Comparison of ENCODE assay signal across 10 cellular contexts in the genomic region with DNA sequence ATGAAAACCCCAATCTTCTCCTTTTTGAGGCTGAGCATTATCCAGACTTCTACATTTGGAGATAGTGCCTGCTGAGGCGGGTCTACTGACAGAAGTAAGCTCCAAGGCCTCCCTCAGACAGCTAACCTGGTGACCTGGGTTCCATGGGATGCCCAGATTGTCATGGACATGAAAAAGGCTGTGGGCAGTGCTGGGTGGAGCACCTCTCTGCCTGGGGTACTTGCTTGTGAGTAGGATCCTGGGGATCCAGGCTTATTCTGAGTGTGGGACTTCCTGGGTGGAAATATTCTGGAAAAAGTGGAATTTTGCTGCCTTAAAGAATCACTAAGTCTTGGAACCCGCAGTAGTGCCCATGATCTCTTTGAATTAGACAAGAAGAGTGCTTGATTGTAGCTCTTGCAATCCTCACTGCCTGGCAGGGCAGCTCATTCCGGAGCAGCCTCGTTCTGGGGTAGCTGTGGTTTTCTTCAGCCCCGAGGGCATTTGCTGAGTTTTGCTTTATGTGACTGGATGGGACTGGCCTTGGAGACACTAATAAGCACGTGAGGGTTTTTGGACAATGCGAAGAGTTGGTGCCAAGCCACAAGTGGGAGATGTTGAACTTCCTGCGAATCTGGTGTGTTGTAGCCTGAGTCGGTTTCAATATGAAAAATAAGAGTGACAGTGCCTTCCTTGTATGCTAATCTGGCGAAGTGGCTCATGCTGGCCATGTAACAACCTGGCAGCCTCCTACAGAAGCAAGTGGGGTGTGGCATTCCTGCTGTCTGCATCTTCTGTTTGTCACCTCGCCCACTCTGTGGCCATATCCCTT. TPM values are rescaled to one million over a fixed set of nuclear protein-coding genes. Genes with fewer than 3 reads are reported as not detected.
DNase-seq lines count a peak whose midpoint lies in the region; ATAC-seq and TF ChIP-seq lines count a peak whose summit lies in the region.
"Had no signal": no experiment of that assay in that cellular context is flagged by ENCODE, and none has a peak within 500 bp of the region (broad histone marks: within the 10 kb centered on the region; RNA-seq: fewer than 3 reads in every experiment).

No MANE protein-coding gene starts in this region.

- no peak overlapping the region for H3K27ac Mint-ChIP-seq in stimulated activated naive B cell treated with anti-CD40 and anti-IgM and Interleukin-4, amounts not matched to agents 10 μg/mL and 1 μg/mL and 100 μg/mL, for 72 hours

- H3K27me3 Mint-ChIP-seq in stimulated activated naive B cell treated with anti-CD40 and anti-IgM and Interleukin-4, amounts not matched to agents 10 μg/mL and 1 μg/mL and 100 μg/mL, for 72 hours, result peaks cover 12 to 20% of the 10 kb centered on the region in 2 donors

- in situ Hi-C loops in GM13977 (cut with MboI; ENCODE audit: low pct_unique_long_range_greater_than_20kb, low sequenced_read_pairs, unreplicated experiment), result loop anchor here (25.0 kb wide), 1 partner anchor 906 kb away; no protein-coding TSS in a partner anchor

- peaks cover 17 to 21% of the 10 kb centered on the region in 2 donors for H3K4me1 Mint-ChIP-seq in stimulated activated naive B cell treated with anti-CD40 and anti-IgM and Interleukin-4, amounts not matched to agents 10 μg/mL and 1 μg/mL and 100 μg/mL, for 72 hours

- POLR2A ChIA-PET in RWPE1 (lab: Yijun Ruan, JAX; ENCODE audit: low non-redundant PET), result no interaction called here

- DNase-seq in GM13977 (ENCODE audit: low spot score), result no peak
- peak; percentile 14 for DNase-seq in RWPE1 (ENCODE audit: low spot score)
- DNase-seq in fibroblast of villous mesenchyme (ENCODE audit: low read depth), result peak; percentile 68
- DNase-seq in stimulated activated naive B cell treated with anti-CD40 and anti-IgM and Interleukin-4, amounts not matched to agents 10 μg/mL and 1 μg/mL and 100 μg/mL, for 72 hours, result peak; percentile 38
- no peak for DNase-seq in NCI-H1694 treated with DMSO at 0.1 percent for 48 hours (lab: John Stamatoyannopoulos, UW)
- no peak for DNase-seq in NK-92 (lab: John Stamatoyannopoulos, UW; ENCODE audit: unreplicated experiment)
- no peak for DNase-seq in activated CD4-positive, alpha-beta T cell treated with anti-CD3 and anti-CD28 coated beads, Interleukin-2, amount 50 U/mL, for 4 hours

- H3K27ac ChIP-seq in RWPE1, result peak overlapping the region; percentile 39
- H3K27ac ChIP-seq: vagina had no signal

- H3K4me3 Mint-ChIP-seq in stimulated activated naive B cell treated with anti-CD40 and anti-IgM and Interleukin-4, amounts not matched to agents 10 μg/mL and 1 μg/mL and 100 μg/mL, for 72 hours, result peak overlapping the region in 1 of 2 donors; percentile 15

- peak; percentile 70 for ATAC-seq in HG02763 (IDR thresholded peaks at IDR 0.05; ENCODE audit: unreplicated experiment)
- ATAC-seq in stimulated activated naive B cell treated with anti-CD40 and anti-IgM and Interleukin-4, amounts not matched to agents 10 μg/mL and 1 μg/mL and 100 μg/mL, for 72 hours (replicated peaks), result peak; percentile 85 to 87
- ATAC-seq: Panc1 had no signal

- peak; percentile 9 for TF ChIP-seq CTCF in GM13977 (IDR thresholded peaks at IDR 0.05; ENCODE audit: extremely low read depth, insufficient read depth, missing control alignments)
- no peak for TF ChIP-seq CTCF in RWPE1 (conservative IDR thresholded peaks at IDR 0.05; ENCODE audit: low read depth)
- TF ChIP-seq CTCF in fibroblast of villous mesenchyme (IDR thresholded peaks at IDR 0.05; ENCODE audit: insufficient read depth, low read depth, low read length), result no peak

- H3K4me3 ChIP-seq in fibroblast of villous mesenchyme (ENCODE audit: low read depth, low read length), result no peak overlapping the region
- H3K4me3 ChIP-seq: vagina had no signal

- peaks cover 2 to 7% of the 10 kb centered on the region in 2 donors for H3K36me3 Mint-ChIP-seq in stimulated activated naive B cell treated with anti-CD40 and anti-IgM and Interleukin-4, amounts not matched to agents 10 μg/mL and 1 μg/mL and 100 μg/mL, for 72 hours

- CTCF ChIA-PET in RWPE1 (lab: Yijun Ruan, JAX), result interaction anchor here (0.5 to 1.1 kb wide), 3 partner anchors 191 to 667 kb away, joined by 3 read pairs; no protein-coding TSS in a partner anchor

- H3K9me3 Mint-ChIP-seq in stimulated activated naive B cell treated with anti-CD40 and anti-IgM and Interleukin-4, amounts not matched to agents 10 μg/mL and 1 μg/mL and 100 μg/mL, for 72 hours, result no peaks in the 10 kb centered on the region

RNA-seq across cellular contexts. Expression of a gene that starts 28.2 kb away (rescaled TPM):
- total RNA-seq in fibroblast of villous mesenchyme, result 11.0 and 16.4 TPM in 2 replicates

Comparison
In these comparisons a context has a peak if more than half of its experiments do, and no peak if none do; other contexts are left out.
1. DNase-seq: peak in RWPE1 (single experiment), fibroblast of villous mesenchyme (single experiment) and stimulated activated naive B cell treated with anti-CD40 and anti-IgM and Interleukin-4, amounts not matched to agents 10 μg/mL and 1 μg/mL and 100 μg/mL, for 72 hours (single experiment); none in GM13977 (single experiment), NCI-H1694 treated with DMSO at 0.1 percent for 48 hours (single experiment), NK-92 (single experiment) and activated CD4-positive, alpha-beta T cell treated with anti-CD3 and anti-CD28 coated beads, Interleukin-2, amount 50 U/mL, for 4 hours (0 of 2).